18 cellular contexts compared by ENCODE assay signal in the genomic region with DNA sequence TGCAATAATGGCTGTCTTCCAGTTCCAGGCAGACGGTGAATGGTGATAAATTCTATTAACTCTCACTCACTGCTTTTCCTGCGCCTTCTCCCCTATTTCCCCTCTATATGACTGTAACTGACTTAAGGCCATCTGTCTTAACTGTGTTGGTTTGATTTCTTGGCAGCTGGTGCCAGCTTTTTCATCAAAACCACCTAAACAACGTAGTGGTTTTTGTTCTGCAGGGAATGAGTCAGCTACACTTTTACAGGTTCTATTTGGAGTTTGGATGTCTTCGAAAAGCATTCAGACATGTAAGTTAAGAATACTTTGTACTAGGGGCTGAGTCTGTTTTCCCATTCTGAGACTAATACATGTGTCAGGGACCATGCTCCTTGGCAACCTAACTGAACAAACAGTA. TPM values are rescaled to one million over a fixed set of nuclear protein-coding genes. Genes with fewer than 3 reads are reported as not detected.
DNase-seq lines count a peak whose midpoint lies in the region; ATAC-seq and TF ChIP-seq lines count a peak whose summit lies in the region.
"Had no signal": no experiment of that assay in that cellular context is flagged by ENCODE, and none has a peak within 500 bp of the region (broad histone marks: within the 10 kb centered on the region; RNA-seq: fewer than 3 reads in every experiment).

No MANE protein-coding gene starts in this region.

- no peaks in the 10 kb centered on the region for H3K4me1 ChIP-seq in colonic mucosa
- H3K4me1 ChIP-seq: Caco-2 had no signal

- H3K36me3 ChIP-seq in colonic mucosa, result no peaks in the 10 kb centered on the region

- ATAC-seq in GM19467 (IDR thresholded peaks at IDR 0.05; ENCODE audit: unreplicated experiment), result no peak
- no peak for ATAC-seq in HG02798 (IDR thresholded peaks at IDR 0.05; ENCODE audit: poor library complexity, unreplicated experiment)
- ATAC-seq: T-cell had no signal

- no peaks in the 10 kb centered on the region for H3K9me3 ChIP-seq in colonic mucosa
- H3K9me3 ChIP-seq: Caco-2, MG63 had no signal

- H3K4me3 ChIP-seq in GM12865 (ENCODE audit: low read depth, low read length) (no peak overlapping the region), colonic mucosa (no peak overlapping the region)
- H3K4me3 ChIP-seq: MG63, skin epidermis had no signal

- no peaks in the 10 kb centered on the region for H3K27me3 ChIP-seq in colonic mucosa
- H3K27me3 ChIP-seq: MG63 had no signal

- intact Hi-C loops in colonic mucosa (cut with DNase I), result no loop called here

- TF ChIP-seq CTCF in GM12865 (IDR thresholded peaks at IDR 0.05; ENCODE audit: insufficient read depth, low read depth, low read length, missing control alignments), result no peak
- TF ChIP-seq CTCF in colonic mucosa (IDR thresholded peaks at IDR 0.05), result no peak

- H3K9ac ChIP-seq in colonic mucosa (ENCODE audit: low read depth in 2 of 2, low read length in 2 of 2), result no peak overlapping the region

- H3K27ac ChIP-seq in colonic mucosa, result no peak overlapping the region
- H3K27ac ChIP-seq: skin epidermis had no signal

- DNase-seq in DMS 273 (lab: John Stamatoyannopoulos, UW; ENCODE audit: unreplicated experiment) (peak; percentile 65), GM12865 (ENCODE audit: low read depth) (peak; percentile 67), NCI-H446 (lab: John Stamatoyannopoulos, UW) (peak; percentile 33 to 56), dermis blood vessel endothelial cell (peak; percentile 74), colonic mucosa (no peak), OCI-M1 (lab: John Stamatoyannopoulos, UW) (no peak)
- DNase-seq: Caco-2; kidney; mammary epithelial cell; MG63; NCI-H146; posterior cingulate gyrus; Right ventricle myocardium superior; stimulated activated CD4-positive, alpha-beta T cell treated with anti-CD3 and anti-CD28 coated beads, Interleukin-2, amount 100 ng/mL, for 48 hours; T-cell had no signal

RNA-seq across cellular contexts. Expression of a gene that starts 8.4 kb away (rescaled TPM):
- total RNA-seq in dermis blood vessel endothelial cell (5.0 and 6.5 TPM in 2 replicates), colonic mucosa (10 to 100 TPM in 1 of 2 donors, 1 to 10 TPM in 1; 2.9 to 10.9 TPM)

RNA-seq across cellular contexts. Expression of a gene that starts 8.5 kb away (rescaled TPM):
- 14.3 and 18.4 TPM in 2 replicates for total RNA-seq in dermis blood vessel endothelial cell
- total RNA-seq in colonic mucosa, result 10 to 100 TPM; 28.7 to 43.8 TPM

RNA-seq across cellular contexts. Expression of a gene that starts 50.9 kb away (rescaled TPM):
- total RNA-seq in dermis blood vessel endothelial cell (under 0.01 and 0.23 TPM in 2 replicates), colonic mucosa (10 to 100 TPM; 34.9 to 42.8 TPM)

Comparison
In these comparisons a context has a peak if more than half of its experiments do, and no peak if none do; other contexts are left out.
1. DNase-seq: peak in DMS 273 (single experiment), GM12865 (single experiment), NCI-H446 (2 of 2) and dermis blood vessel endothelial cell (single experiment); none in colonic mucosa (single experiment) and OCI-M1 (single experiment).
2. RNA of a gene that starts 50.9 kb away (total RNA-seq): 34.9 to 42.8 TPM in colonic mucosa; under 0.01 to 0.23 TPM in dermis blood vessel endothelial cell; every median in the first group is over 10 times any median in the second.